12 cellular contexts compared by ENCODE assay signal in genomic region chr2:27122791-27123190, GRCh38. TPM values are rescaled to one million over a fixed set of nuclear protein-coding genes. Genes with fewer than 3 reads are reported as not detected.
A peak's percentile ranks its signal among the peaks of the same experiment; 100 is the strongest.
DNase-seq lines count a peak whose midpoint lies in the region; ATAC-seq and TF ChIP-seq lines count a peak whose summit lies in the region.
"Had no signal": no experiment of that assay in that cellular context is flagged by ENCODE, and none has a peak within 500 bp of the region (broad histone marks: within the 10 kb centered on the region; RNA-seq: fewer than 3 reads in every experiment).

No MANE protein-coding gene starts in this region.

- H3K4me1 Mint-ChIP-seq in activated CD4-positive, alpha-beta T cell treated with anti-CD3 and anti-CD28 coated beads for 36 hours, result peaks cover 19% of the 10 kb centered on the region

- TF ChIP-seq POLR2A in Peyer's patch (IDR thresholded peaks at IDR 0.05), result no peak
- no peak for TF ChIP-seq POLR2A in esophagus muscularis mucosa (IDR thresholded peaks at IDR 0.05; ENCODE audit: low read depth)

- no peaks in the 10 kb centered on the region for H3K36me3 Mint-ChIP-seq in activated CD4-positive, alpha-beta T cell treated with anti-CD3 and anti-CD28 coated beads for 36 hours (ENCODE audit: low read depth)

- intact Hi-C loops in activated CD4-positive, alpha-beta T cell treated with anti-CD3 and anti-CD28 coated beads for 36 hours (cut with DNase I, micrococcal nuclease), result loop anchor here in 1 of 2 experiments (1.0 to 2.0 kb wide), 3 partner anchors 12 to 94 kb away; partner anchors contain the start of genes CAD and PREB
- intact Hi-C loops in esophagus muscularis mucosa (cut with DNase I), result no loop called here

- no peak for DNase-seq in activated CD4-positive, alpha-beta T cell treated with anti-CD3 and anti-CD28 coated beads for 36 hours
- no peak for DNase-seq in activated CD4-positive, alpha-beta T cell treated with anti-CD3 and anti-CD28 coated beads for 48 hours
- DNase-seq in Peyer's patch (no peak), esophagus muscularis mucosa (ENCODE audit: extremely low spot score) (no peak), NCI-H2029 (lab: John Stamatoyannopoulos, UW) (no peak), 8988T (no peak)

- H3K9me3 Mint-ChIP-seq in activated CD4-positive, alpha-beta T cell treated with anti-CD3 and anti-CD28 coated beads for 36 hours (ENCODE audit: low read depth), result no peaks in the 10 kb centered on the region

- H3K27ac ChIP-seq in Peyer's patch (peak overlapping the region in 1 of 4 donors; percentile 42), esophagus muscularis mucosa (replicated peaks in 1 of 4) (no peak overlapping the region)
- H3K27ac ChIP-seq: epithelial cell of prostate had no signal

- no peaks in the 10 kb centered on the region for H3K36me3 ChIP-seq in Peyer's patch
- H3K36me3 ChIP-seq in esophagus muscularis mucosa, result no peaks in the 10 kb centered on the region
- no peaks in the 10 kb centered on the region for H3K36me3 ChIP-seq in skeletal muscle satellite cell (ENCODE audit: insufficient read depth, low read length)
- H3K36me3 ChIP-seq: adrenal gland had no signal

- ATAC-seq in activated CD4-positive, alpha-beta T cell treated with anti-CD3 and anti-CD28 coated beads for 36 hours, result no peak
- ATAC-seq in HG03108 (IDR thresholded peaks at IDR 0.05; ENCODE audit: unreplicated experiment), result no peak
- ATAC-seq: HCT116 had no signal

- peaks cover 4 to 28% (median 6%) of the 10 kb centered on the region in 4 donors for H3K4me1 ChIP-seq in Peyer's patch
- H3K4me1 ChIP-seq in esophagus muscularis mucosa, result peaks cover 9 to 27% (median 25%) of the 10 kb centered on the region in 4 donors
- H3K4me1 ChIP-seq in skeletal muscle satellite cell (ENCODE audit: control insufficient read depth, insufficient read depth, low read length), result peaks cover 13% of the 10 kb centered on the region

- no peak overlapping the region for H3K27ac Mint-ChIP-seq in activated CD4-positive, alpha-beta T cell treated with anti-CD3 and anti-CD28 coated beads for 36 hours

- CTCF ChIA-PET in activated CD4-positive, alpha-beta T cell treated with anti-CD3 and anti-CD28 coated beads for 36 hours (lab: Charles Lee), result interaction anchor here (0.9 to 2.1 kb wide), 4 partner anchors 11 to 231 kb away, joined by 3 to 15 read pairs (median 4); partner anchors contain the start of gene PREB

- H3K27me3 Mint-ChIP-seq in activated CD4-positive, alpha-beta T cell treated with anti-CD3 and anti-CD28 coated beads for 36 hours, result peaks cover 19% of the 10 kb centered on the region

- WGBS in esophagus muscularis mucosa, result 99% methylated on average over 6 of the region's 7 CpGs

- peak overlapping the region; percentile 73 for H3K4me3 Mint-ChIP-seq in activated CD4-positive, alpha-beta T cell treated with anti-CD3 and anti-CD28 coated beads for 36 hours

- peak overlapping the region in 3 of 4 donors; percentile 40 to 68 (median 61) for H3K4me3 ChIP-seq in Peyer's patch
- peak overlapping the region in 3 of 4 donors; percentile 63 to 84 (median 73) for H3K4me3 ChIP-seq in esophagus muscularis mucosa
- H3K4me3 ChIP-seq in skeletal muscle satellite cell (ENCODE audit: low read length), result no peak overlapping the region

- POLR2A ChIA-PET in activated CD4-positive, alpha-beta T cell treated with anti-CD3 and anti-CD28 coated beads for 36 hours (lab: Charles Lee), result no interaction called here

- no peak overlapping the region for H3K9ac ChIP-seq in skeletal muscle satellite cell (ENCODE audit: low read depth, low read length)

- TF ChIP-seq CTCF in Peyer's patch (IDR thresholded peaks at IDR 0.05) (no peak), esophagus muscularis mucosa (IDR thresholded peaks at IDR 0.05) (no peak)

- peaks cover 0 to 2% of the 10 kb centered on the region in 2 donors for H3K27me3 ChIP-seq in Peyer's patch
- H3K27me3 ChIP-seq in esophagus muscularis mucosa, result peaks cover 0 to 21% (median 8%) of the 10 kb centered on the region in 4 donors
- peaks cover 46% of the 10 kb centered on the region for H3K27me3 ChIP-seq in skeletal muscle satellite cell (ENCODE audit: control insufficient read depth, insufficient read depth, low read length)

- no peaks in the 10 kb centered on the region for H3K9me3 ChIP-seq in Peyer's patch
- H3K9me3 ChIP-seq in esophagus muscularis mucosa, result no peaks in the 10 kb centered on the region
- no peaks in the 10 kb centered on the region for H3K9me3 ChIP-seq in skeletal muscle satellite cell (replicated peaks; ENCODE audit: low read length)
- H3K9me3 ChIP-seq: adrenal gland had no signal

- no peak for TF ChIP-seq EP300 in esophagus muscularis mucosa (IDR thresholded peaks at IDR 0.05)

- peak overlapping the region; percentile 87 for H3K4me2 ChIP-seq in skeletal muscle satellite cell (ENCODE audit: low read length)

RNA-seq across cellular contexts. Expression of gene ABHD1, which starts 0.8 kb away (rescaled TPM):
- under 1 TPM; 0.39 to 0.65 TPM for total RNA-seq in activated CD4-positive, alpha-beta T cell treated with anti-CD3 and anti-CD28 coated beads for 36 hours
- total RNA-seq in Peyer's patch (1 to 10 TPM in 1 of 4 donors, not detected in 3; 2.8 TPM), esophagus muscularis mucosa (under 1 TPM in 1 of 4 donors, not detected in 3; 0.92 TPM)
- under 0.01 TPM in 1 of 2 replicates, not detected in the other for total RNA-seq in skeletal muscle satellite cell (2012; rRNA removed)
- total RNA-seq: G401 had no signal

RNA-seq across cellular contexts. Expression of gene CGREF1, which starts 3.9 kb away (rescaled TPM):
- total RNA-seq in activated CD4-positive, alpha-beta T cell treated with anti-CD3 and anti-CD28 coated beads for 36 hours, result 1 to 10 TPM; 6.4 to 7.0 TPM
- total RNA-seq in Peyer's patch (1 to 10 TPM in 2 of 4 donors, not detected in 2; 2.5 to 5.6 TPM), esophagus muscularis mucosa (1 to 10 TPM in 1 of 4 donors, under 1 TPM in 2, not detected in 1; 0.50 to 1.4 (median 0.92) TPM)
- total RNA-seq in skeletal muscle satellite cell (2012; rRNA removed), result 5.1 and 8.1 TPM in 2 replicates

RNA-seq across cellular contexts. Expression of gene PREB, which starts 11.6 kb away (rescaled TPM):
- total RNA-seq in activated CD4-positive, alpha-beta T cell treated with anti-CD3 and anti-CD28 coated beads for 36 hours, result 10 to 100 TPM; 59.7 to 59.9 TPM
- total RNA-seq in Peyer's patch, result 100 to 1,000 TPM in 1 of 4 donors, 10 to 100 TPM in 3; 66.5 to 106 (median 69.4) TPM
- 10 to 100 TPM; 39.9 to 64.7 (median 48.3) TPM for total RNA-seq in esophagus muscularis mucosa
- 45.9 and 50.7 TPM in 2 replicates for total RNA-seq in skeletal muscle satellite cell (2012; rRNA removed)

RNA-seq across cellular contexts. Expression of gene PRR30, which starts 16.4 kb away (rescaled TPM):
- total RNA-seq in activated CD4-positive, alpha-beta T cell treated with anti-CD3 and anti-CD28 coated beads for 36 hours, result not detected
- total RNA-seq in Peyer's patch (not detected), esophagus muscularis mucosa (not detected)
- total RNA-seq in skeletal muscle satellite cell (2012; rRNA removed), result not detected in 2 replicates
- total RNA-seq: adrenal gland, G401 had no signal

RNA-seq across cellular contexts. Expression of gene TCF23, which starts 26.0 kb away (rescaled TPM):
- under 1 TPM in 1 of 2 experiments, not detected in 1; 0.02 TPM for total RNA-seq in activated CD4-positive, alpha-beta T cell treated with anti-CD3 and anti-CD28 coated beads for 36 hours
- total RNA-seq in Peyer's patch, result not detected
- total RNA-seq in esophagus muscularis mucosa, result not detected
- total RNA-seq in skeletal muscle satellite cell (2012; rRNA removed), result not detected in 2 replicates
- total RNA-seq: G401 had no signal
